In the genomic region with DNA sequence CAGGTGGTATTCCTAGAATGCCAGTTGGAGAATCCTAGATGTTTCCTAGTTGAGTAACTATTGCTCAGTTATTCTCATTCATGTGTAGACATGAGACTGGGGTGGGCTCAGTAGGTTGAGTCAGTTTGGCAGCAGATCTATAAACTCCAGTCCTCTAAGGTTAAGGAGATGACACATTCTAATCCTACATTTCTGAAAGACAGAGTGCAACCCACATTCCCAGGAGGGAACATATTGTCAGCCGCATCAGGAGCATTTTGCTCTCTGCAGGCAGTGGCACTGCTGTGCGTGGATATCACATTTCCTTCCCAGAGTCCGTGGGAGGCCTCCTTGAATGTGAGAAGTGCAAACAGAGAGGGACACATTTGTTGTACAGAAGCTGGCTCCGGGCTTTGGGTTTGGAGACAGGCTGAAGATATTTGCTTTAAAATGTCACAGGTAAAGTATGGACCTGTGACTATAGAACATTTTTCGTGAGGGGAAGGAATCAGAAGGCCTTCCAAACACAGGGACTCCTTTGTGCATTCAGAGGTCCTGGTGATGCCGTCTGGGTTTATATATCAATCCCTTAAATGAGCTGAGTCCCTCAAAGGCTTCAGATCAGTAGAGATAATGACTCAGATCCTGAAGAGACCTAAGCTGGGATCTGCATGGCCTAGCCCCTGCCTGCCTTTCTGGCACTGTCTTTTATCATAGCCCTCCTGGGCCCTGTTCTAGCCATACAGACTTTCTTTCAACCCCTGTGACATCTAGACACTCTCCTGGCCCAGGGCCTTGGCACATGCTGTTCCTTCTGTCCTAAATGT, we compare ENCODE assay signal across 16 cellular contexts.
A peak's percentile ranks its signal among the peaks of the same experiment; 100 is the strongest.
DNase-seq lines count a peak whose midpoint lies in the region; ATAC-seq and TF ChIP-seq lines count a peak whose summit lies in the region.
"Had no signal": no experiment of that assay in that cellular context is flagged by ENCODE, and none has a peak within 500 bp of the region (broad histone marks: within the 10 kb centered on the region; RNA-seq: fewer than 3 reads in every experiment).

No MANE protein-coding gene starts in this region.

- TF ChIP-seq POLR2A in gastrocnemius medialis (IDR thresholded peaks at IDR 0.05): no peak

- H3K4me1 ChIP-seq in A673 (ENCODE audit: insufficient read depth, low read length, poor library complexity, severe bottlenecking) (no peaks in the 10 kb centered on the region), SK-N-SH (ENCODE audit: control insufficient read depth in 1 of 2, insufficient read depth in 2 of 2, low read depth in 1 of 2, low read length in 1 of 2) (peaks cover 6 to 14% of the 10 kb centered on the region in 2 experiments; a peak in 1 of 4 replicates), gastrocnemius medialis (no peaks in the 10 kb centered on the region), heart right ventricle (peaks cover 0 to under 1% (median 0%) of the 10 kb centered on the region in 9 donors), right cardiac atrium (ENCODE audit: control insufficient read depth, insufficient read depth, low read length) (peaks cover under 1% of the 10 kb centered on the region)
- H3K4me1 ChIP-seq: psoas muscle had no signal

- peak; percentile 2 for DNase-seq in A673 (ENCODE audit: low spot score)
- DNase-seq in HEK293T (ENCODE audit: extremely low spot score): peak; percentile 11
- no peak for DNase-seq in SK-N-SH
- peak in 35 of 42 donors; percentile 3 to 71 (median 34) for DNase-seq in head of caudate nucleus
- no peak for DNase-seq in gastrocnemius medialis
- DNase-seq in activated T-cell treated with anti-CD3 and anti-CD28 coated beads, Interleukin-2, amount 50 U/mL, for 1 hour: no peak
- DNase-seq in heart right ventricle: no peak
- no peak for DNase-seq in right cardiac atrium
- DNase-seq: activated CD8-positive, alpha-beta T cell treated with anti-CD3 and anti-CD28 coated beads for 36 hours; activated effector memory CD4-positive, alpha-beta T cell treated with Interleukin-2 at 50 U/mL for 16 hours; effector memory CD4-positive, alpha-beta T cell; foreskin melanocyte; psoas muscle; trophoblast cell had no signal

- CTCF ChIA-PET in A673 (lab: Charles Lee): no interaction called here
- CTCF ChIA-PET in HEK293T (lab: Yijun Ruan, JAX): no interaction called here
- CTCF ChIA-PET in SK-N-SH (lab: Yijun Ruan, JAX): interaction anchor here (0.7 kb wide), 1 partner anchor 118 kb away, joined by 3 read pairs; no protein-coding TSS in a partner anchor

- no peaks in the 10 kb centered on the region for H3K27me3 ChIP-seq in A673 (replicated peaks; ENCODE audit: insufficient read depth, low read depth, low read length, poor library complexity)
- no peaks in the 10 kb centered on the region for H3K27me3 ChIP-seq in SK-N-SH (ENCODE audit: insufficient read depth)
- H3K27me3 ChIP-seq in gastrocnemius medialis: no peaks in the 10 kb centered on the region
- H3K27me3 ChIP-seq in heart right ventricle: no peaks in the 10 kb centered on the region
- no peaks in the 10 kb centered on the region for H3K27me3 ChIP-seq in right cardiac atrium (ENCODE audit: control insufficient read depth, insufficient read depth)

- TF ChIP-seq EP300 in SK-N-SH (IDR thresholded peaks at IDR 0.05; ENCODE audit: borderline replicate concordance in 1 of 2, low read depth in 1 of 2, low read length in 1 of 2): no peak

- 37% methylated on average over 6 of the region's 6 CpGs for WGBS in SK-N-SH (ENCODE audit: low lambda C conversion rate)
- WGBS in heart right ventricle, 2 donors: 44 to 51% methylated on average over 6 of the region's 6 CpGs
- WGBS in right cardiac atrium: 50% methylated on average over 6 of the region's 6 CpGs

- no peak for TF ChIP-seq CTCF in A673 (conservative IDR thresholded peaks at IDR 0.05; ENCODE audit: low read depth, low read length)
- no peak for TF ChIP-seq CTCF in SK-N-SH (IDR thresholded peaks at IDR 0.05)
- TF ChIP-seq CTCF in gastrocnemius medialis (IDR thresholded peaks at IDR 0.05 in 4 of 5, conservative IDR thresholded peaks at IDR 0.05 in 1 of 5): no peak
- no peak for TF ChIP-seq CTCF in heart right ventricle (IDR thresholded peaks at IDR 0.05)

- H3F3A ChIP-seq in SK-N-SH (replicated peaks; ENCODE audit: insufficient read depth): peaks cover 10% of the 10 kb centered on the region

- no peaks in the 10 kb centered on the region for H3K9me2 ChIP-seq in SK-N-SH

- intact Hi-C loops in A673 (cut with micrococcal nuclease; ENCODE audit: unreplicated experiment): no loop called here
- intact Hi-C loops in head of caudate nucleus (cut with DNase I): no loop called here
- intact Hi-C loops in gastrocnemius medialis (cut with DNase I; ENCODE audit: low total_unique reads): no loop called here
- intact Hi-C loops in heart right ventricle (cut with DNase I): no loop called here
- intact Hi-C loops in right cardiac atrium (cut with DNase I): no loop called here

- H3K4me2 ChIP-seq in SK-N-SH: 0 out of 2 replicates have a peak overlapping the region, but pooled peaks have one; percentile 17

- TF ChIP-seq RAD21 in SK-N-SH (IDR thresholded peaks at IDR 0.05; ENCODE audit: low read length): no peak

- POLR2A ChIA-PET in A673 (lab: Charles Lee; ENCODE audit: low non-redundant PET) (no interaction called here), HEK293T (lab: Yijun Ruan, JAX) (no interaction called here), SK-N-SH (lab: Yijun Ruan, JAX) (no interaction called here)

- H2AFZ ChIP-seq in SK-N-SH (ENCODE audit: low read depth): no peak overlapping the region

- H3K9ac ChIP-seq in SK-N-SH: peak overlapping the region; percentile 19; the same call in 1 of the 2 replicates

- H3K4me3 ChIP-seq in A673 (ENCODE audit: low read depth, low read length, poor library complexity, severe bottlenecking) (no peak overlapping the region), SK-N-SH (ENCODE audit: low read depth in 2 of 2, low read length in 1 of 2) (0 out of 4 replicates have a peak overlapping the region, but pooled peaks of 1 of the 2 experiments have one; percentile 11), gastrocnemius medialis (no peak overlapping the region), heart right ventricle (no peak overlapping the region), right cardiac atrium (ENCODE audit: low read length) (no peak overlapping the region)
- H3K4me3 ChIP-seq: K562, psoas muscle had no signal

- no peaks in the 10 kb centered on the region for H3K9me3 ChIP-seq in A673 (ENCODE audit: low read depth, low read length, poor library complexity, severe bottlenecking)
- H3K9me3 ChIP-seq in SK-N-SH: no peaks in the 10 kb centered on the region
- no peaks in the 10 kb centered on the region for H3K9me3 ChIP-seq in gastrocnemius medialis
- H3K9me3 ChIP-seq in heart right ventricle: no peaks in the 10 kb centered on the region
- no peaks in the 10 kb centered on the region for H3K9me3 ChIP-seq in right cardiac atrium (ENCODE audit: control insufficient read depth, low read length)
- H3K9me3 ChIP-seq: psoas muscle had no signal

- no peaks in the 10 kb centered on the region for H4K20me1 ChIP-seq in SK-N-SH (ENCODE audit: insufficient read depth)

- in situ Hi-C loops in gastrocnemius medialis (cut with MboI; ENCODE audit: low sequenced_read_pairs in 4 of 4): no loop called here

- H3K79me2 ChIP-seq in SK-N-SH (ENCODE audit: insufficient read depth): no peaks in the 10 kb centered on the region

- no TSS peak for BruUV-seq in A673 (replicated peaks; lab: Mats Ljungman, UMichigan)

- H3K36me3 ChIP-seq in A673 (ENCODE audit: insufficient read depth, low read length, poor library complexity, severe bottlenecking) (no peaks in the 10 kb centered on the region), SK-N-SH (replicated peaks in 1 of 2; ENCODE audit: control insufficient read depth in 1 of 2, insufficient read depth in 2 of 2, low read length in 1 of 2) (no peaks in the 10 kb centered on the region), gastrocnemius medialis (no peaks in the 10 kb centered on the region), heart right ventricle (no peaks in the 10 kb centered on the region)

- H3K27ac ChIP-seq in A673 (ENCODE audit: low read depth, low read length, poor library complexity, severe bottlenecking) (no peak overlapping the region), SK-N-SH (ENCODE audit: low read depth in 2 of 2, low read length in 1 of 2) (peak overlapping the region in 1 of 2 experiments; percentile 68; a peak in 2 of 4 replicates), gastrocnemius medialis (no peak overlapping the region), heart right ventricle (no peak overlapping the region), right cardiac atrium (ENCODE audit: low read length) (no peak overlapping the region)
- H3K27ac ChIP-seq: psoas muscle had no signal

- ATAC-seq in gastrocnemius medialis (no peak), heart right ventricle (no peak), right cardiac atrium (no peak)
- ATAC-seq: activated CD8-positive, alpha-beta T cell treated with anti-CD3 and anti-CD28 coated beads for 36 hours; K562; psoas muscle; Right ventricle myocardium inferior had no signal

TF ChIP-seq in HEK293T, 16 proteins besides CTCF, POLR2A, EP300 and RAD21 (continues in another document):
- TF ChIP-seq SP1 (IDR thresholded peaks at IDR 0.05) (no peak), L3MBTL2 (conservative IDR thresholded peaks at IDR 0.05) (no peak), FOXK2 (IDR thresholded peaks at IDR 0.05) (no peak), ZNF384 (IDR thresholded peaks at IDR 0.05) (no peak), FOXA1 (IDR thresholded peaks at IDR 0.05) (no peak), NFRKB (IDR thresholded peaks at IDR 0.05) (no peak), FOXM1 (IDR thresholded peaks at IDR 0.05; ENCODE audit: borderline replicate concordance) (no peak), HDGF (IDR thresholded peaks at IDR 0.05; ENCODE audit: borderline replicate concordance) (no peak), SUZ12 (IDR thresholded peaks at IDR 0.05) (no peak), TARDBP (IDR thresholded peaks at IDR 0.05) (no peak), CTBP1 (IDR thresholded peaks at IDR 0.05; ENCODE audit: borderline replicate concordance) (no peak), LEF1 (IDR thresholded peaks at IDR 0.05; ENCODE audit: borderline replicate concordance) (no peak)

TF ChIP-seq in SK-N-SH, 30 proteins besides CTCF, POLR2A, EP300 and RAD21 (continues in another document):
- TF ChIP-seq, protein P1, sequence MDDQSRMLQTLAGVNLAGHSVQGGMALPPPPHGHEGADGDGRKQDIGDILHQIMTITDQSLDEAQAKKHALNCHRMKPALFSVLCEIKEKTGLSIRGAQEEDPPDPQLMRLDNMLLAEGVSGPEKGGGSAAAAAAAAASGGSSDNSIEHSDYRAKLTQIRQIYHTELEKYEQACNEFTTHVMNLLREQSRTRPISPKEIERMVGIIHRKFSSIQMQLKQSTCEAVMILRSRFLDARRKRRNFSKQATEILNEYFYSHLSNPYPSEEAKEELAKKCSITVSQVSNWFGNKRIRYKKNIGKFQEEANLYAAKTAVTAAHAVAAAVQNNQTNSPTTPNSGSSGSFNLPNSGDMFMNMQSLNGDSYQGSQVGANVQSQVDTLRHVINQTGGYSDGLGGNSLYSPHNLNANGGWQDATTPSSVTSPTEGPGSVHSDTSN (IDR thresholded peaks at IDR 0.05): peak; percentile 28; the same call in 1 of the 2 replicates
- TF ChIP-seq JUND (IDR thresholded peaks at IDR 0.05): no peak

Comparison
In these comparisons a context has a peak if more than half of its experiments do, and no peak if none do; other contexts are left out.
1. DNase-seq: peak in A673 (single experiment), HEK293T (single experiment) and head of caudate nucleus (35 of 42); none in SK-N-SH (single experiment), gastrocnemius medialis (0 of 2), activated T-cell treated with anti-CD3 and anti-CD28 coated beads, Interleukin-2, amount 50 U/mL, for 1 hour (single experiment), heart right ventricle (0 of 2) and right cardiac atrium (0 of 3).